ENCODE assay signal across 1 cellular context in the genomic region with DNA sequence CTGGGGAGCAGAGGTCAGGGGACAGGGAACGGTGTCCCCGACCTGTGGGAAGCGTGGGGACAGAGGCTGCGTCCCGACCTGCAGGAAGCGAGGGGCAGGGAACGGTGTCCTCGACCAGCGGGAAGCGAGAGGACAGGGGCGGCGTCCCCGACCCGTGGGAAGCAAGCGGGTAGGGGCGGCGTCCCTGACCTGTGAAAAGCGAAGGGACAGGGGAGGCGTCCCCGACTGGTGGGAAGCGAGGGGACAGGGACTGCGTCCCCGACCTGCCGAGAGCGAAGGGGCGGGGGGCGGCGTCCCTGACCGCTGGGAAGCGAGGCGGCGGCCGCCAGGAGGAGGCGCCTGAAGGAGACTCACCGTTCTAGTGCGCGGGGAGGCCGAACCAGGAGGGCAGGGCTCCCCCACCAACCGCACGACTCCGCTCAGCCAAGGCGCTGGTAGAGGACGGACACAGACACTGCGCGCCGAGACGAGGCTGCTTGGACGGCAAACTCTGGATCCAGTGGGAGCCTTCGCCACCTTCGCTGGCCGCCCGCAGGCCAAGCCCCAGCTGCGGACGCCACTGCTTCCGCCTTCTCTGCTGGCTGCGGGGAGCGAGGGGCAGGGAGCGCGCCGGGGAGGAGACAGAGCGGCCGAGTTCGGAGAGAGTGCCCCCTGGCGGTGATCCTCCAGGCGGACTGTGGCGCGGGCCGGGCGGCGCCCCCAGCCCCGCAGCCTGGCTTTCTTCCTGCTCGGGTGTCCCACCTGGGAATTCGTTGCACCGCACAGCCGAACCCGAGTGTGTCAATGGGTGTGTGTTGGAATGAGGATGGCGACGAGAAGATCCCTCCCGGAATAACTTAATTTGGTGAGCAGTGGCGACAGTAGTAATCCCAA.
A peak's percentile ranks its signal among the peaks of the same experiment; 100 is the strongest.
TF ChIP-seq lines count a peak whose summit lies in the region.

A gene with protein sequence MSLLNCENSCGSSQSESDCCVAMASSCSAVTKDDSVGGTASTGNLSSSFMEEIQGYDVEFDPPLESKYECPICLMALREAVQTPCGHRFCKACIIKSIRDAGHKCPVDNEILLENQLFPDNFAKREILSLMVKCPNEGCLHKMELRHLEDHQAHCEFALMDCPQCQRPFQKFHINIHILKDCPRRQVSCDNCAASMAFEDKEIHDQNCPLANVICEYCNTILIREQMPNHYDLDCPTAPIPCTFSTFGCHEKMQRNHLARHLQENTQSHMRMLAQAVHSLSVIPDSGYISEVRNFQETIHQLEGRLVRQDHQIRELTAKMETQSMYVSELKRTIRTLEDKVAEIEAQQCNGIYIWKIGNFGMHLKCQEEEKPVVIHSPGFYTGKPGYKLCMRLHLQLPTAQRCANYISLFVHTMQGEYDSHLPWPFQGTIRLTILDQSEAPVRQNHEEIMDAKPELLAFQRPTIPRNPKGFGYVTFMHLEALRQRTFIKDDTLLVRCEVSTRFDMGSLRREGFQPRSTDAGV (minus strand): TSS at position 579 of the 873 bp plus-strand sequence. CDS start 8,757 bp downstream, outside the sequence.

TF ChIP-seq in K562, 482 proteins besides CTCF, POLR2A, EP300 and RAD21 (continued from another document and continues in another):
- TF ChIP-seq ZNF398 (CRISPR knock-in tag; IDR thresholded peaks at IDR 0.05) (no peak), ZKSCAN8 (CRISPR knock-in tag; IDR thresholded peaks at IDR 0.05) (no peak), BCL6 (CRISPR knock-in tag; IDR thresholded peaks at IDR 0.05) (no peak), CTBP1 (IDR thresholded peaks at IDR 0.05; ENCODE audit: borderline replicate concordance) (peak; percentile 89), ZFP36 (IDR thresholded peaks at IDR 0.05; ENCODE audit: low read depth, low read length, partially characterized antibody) (peak; percentile 58), ZNF77 (CRISPR knock-in tag; IDR thresholded peaks at IDR 0.05) (no peak), HDAC6 (IDR thresholded peaks at IDR 0.05; ENCODE audit: low read depth, low read length) (no peak), SMAD4 (CRISPR knock-in tag; conservative IDR thresholded peaks at IDR 0.05) (peak; percentile 80), PRMT5 (CRISPR knock-in tag; IDR thresholded peaks at IDR 0.05) (0 out of 2 replicates have a peak, but pooled peaks have one; percentile 21), POLR2H (tag; IDR thresholded peaks at IDR 0.05; ENCODE audit: low read depth) (0 out of 2 replicates have a peak, but pooled peaks have one; percentile 24), CCNT2 (IDR thresholded peaks at IDR 0.05; ENCODE audit: borderline replicate concordance, extremely low read depth, insufficient read length, low read depth, low read length) (peak; percentile 76), MCM3 (IDR thresholded peaks at IDR 0.05) (no peak), HCFC1 (IDR thresholded peaks at IDR 0.05; ENCODE audit: low read depth, low read length) (peak; percentile 70), BRD9 (IDR thresholded peaks at IDR 0.05; ENCODE audit: low read depth, partially characterized antibody) (peak; percentile 30), TAF7 (tag; IDR thresholded peaks at IDR 0.05) (peak; percentile 82), PRPF4 (IDR thresholded peaks at IDR 0.05; ENCODE audit: insufficient read depth, low read depth, low read length, poor library complexity, severe bottlenecking) (peak; percentile 43), EP400 (IDR thresholded peaks at IDR 0.05) (peak; percentile 90), RBBP5 (IDR thresholded peaks at IDR 0.05; ENCODE audit: borderline replicate concordance, insufficient read depth, low read length, poor library complexity, severe bottlenecking) (peak; percentile 94), TAF15 (IDR thresholded peaks at IDR 0.05; ENCODE audit: low read depth, low read length) (no peak), HMG20A (CRISPR knock-in tag; conservative IDR thresholded peaks at IDR 0.05) (no peak), NEUROD1 (IDR thresholded peaks at IDR 0.05; ENCODE audit: borderline replicate concordance, low read depth, low read length, partially characterized antibody) (peak; percentile 15), NFIX (CRISPR knock-in tag; IDR thresholded peaks at IDR 0.05; ENCODE audit: low read depth) (no peak), FUS (optimal IDR thresholded peaks at IDR 0.05; ENCODE audit: low read depth, low read length) (peak; percentile 63), HINFP (tag; conservative IDR thresholded peaks at IDR 0.05; ENCODE audit: low read depth) (peak; percentile 94), BRF2 (IDR thresholded peaks at IDR 0.05; ENCODE audit: borderline replicate concordance, insufficient read depth, insufficient read length) (no peak), E2F4 (CRISPR knock-in tag; IDR thresholded peaks at IDR 0.05; ENCODE audit: low read depth) (no peak), SMC3 (conservative IDR thresholded peaks at IDR 0.05; ENCODE audit: insufficient read depth, low read depth, low read length) (0 out of 2 replicates have a peak, but pooled peaks have one; percentile 30), CBX3 (IDR thresholded peaks at IDR 0.05; ENCODE audit: borderline replicate concordance in 1 of 2, low read length in 2 of 2) (peak in 1 of 2 experiments; percentile 21; a peak in 1 of 3 replicates), ZNF384 (IDR thresholded peaks at IDR 0.05; ENCODE audit: low read depth, low read length) (0 out of 2 replicates have a peak, but pooled peaks have one; percentile 26), TBP (optimal IDR thresholded peaks at IDR 0.05; ENCODE audit: low read depth, low read length) (peak; percentile 77), CBX8 (IDR thresholded peaks at IDR 0.05; ENCODE audit: borderline replicate concordance, extremely low read depth, low read depth, low read length, poor library complexity, severe bottlenecking) (no peak)
- TF ChIP-seq, protein P1, sequence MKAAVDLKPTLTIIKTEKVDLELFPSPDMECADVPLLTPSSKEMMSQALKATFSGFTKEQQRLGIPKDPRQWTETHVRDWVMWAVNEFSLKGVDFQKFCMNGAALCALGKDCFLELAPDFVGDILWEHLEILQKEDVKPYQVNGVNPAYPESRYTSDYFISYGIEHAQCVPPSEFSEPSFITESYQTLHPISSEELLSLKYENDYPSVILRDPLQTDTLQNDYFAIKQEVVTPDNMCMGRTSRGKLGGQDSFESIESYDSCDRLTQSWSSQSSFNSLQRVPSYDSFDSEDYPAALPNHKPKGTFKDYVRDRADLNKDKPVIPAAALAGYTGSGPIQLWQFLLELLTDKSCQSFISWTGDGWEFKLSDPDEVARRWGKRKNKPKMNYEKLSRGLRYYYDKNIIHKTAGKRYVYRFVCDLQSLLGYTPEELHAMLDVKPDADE (conservative IDR thresholded peaks at IDR 0.05; ENCODE audit: control insufficient read depth, low read depth, low read length), result 0 out of 2 replicates have a peak, but pooled peaks have one; percentile 58
- TF ChIP-seq, protein P2, sequence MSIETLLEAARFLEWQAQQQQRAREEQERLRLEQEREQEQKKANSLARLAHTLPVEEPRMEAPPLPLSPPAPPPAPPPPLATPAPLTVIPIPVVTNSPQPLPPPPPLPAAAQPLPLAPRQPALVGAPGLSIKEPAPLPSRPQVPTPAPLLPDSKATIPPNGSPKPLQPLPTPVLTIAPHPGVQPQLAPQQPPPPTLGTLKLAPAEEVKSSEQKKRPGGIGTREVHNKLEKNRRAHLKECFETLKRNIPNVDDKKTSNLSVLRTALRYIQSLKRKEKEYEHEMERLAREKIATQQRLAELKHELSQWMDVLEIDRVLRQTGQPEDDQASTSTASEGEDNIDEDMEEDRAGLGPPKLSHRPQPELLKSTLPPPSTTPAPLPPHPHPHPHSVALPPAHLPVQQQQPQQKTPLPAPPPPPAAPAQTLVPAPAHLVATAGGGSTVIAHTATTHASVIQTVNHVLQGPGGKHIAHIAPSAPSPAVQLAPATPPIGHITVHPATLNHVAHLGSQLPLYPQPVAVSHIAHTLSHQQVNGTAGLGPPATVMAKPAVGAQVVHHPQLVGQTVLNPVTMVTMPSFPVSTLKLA (conservative IDR thresholded peaks at IDR 0.05), result peak; percentile 74 to 87; a peak in 3 of 4 replicates
- TF ChIP-seq, protein P3, sequence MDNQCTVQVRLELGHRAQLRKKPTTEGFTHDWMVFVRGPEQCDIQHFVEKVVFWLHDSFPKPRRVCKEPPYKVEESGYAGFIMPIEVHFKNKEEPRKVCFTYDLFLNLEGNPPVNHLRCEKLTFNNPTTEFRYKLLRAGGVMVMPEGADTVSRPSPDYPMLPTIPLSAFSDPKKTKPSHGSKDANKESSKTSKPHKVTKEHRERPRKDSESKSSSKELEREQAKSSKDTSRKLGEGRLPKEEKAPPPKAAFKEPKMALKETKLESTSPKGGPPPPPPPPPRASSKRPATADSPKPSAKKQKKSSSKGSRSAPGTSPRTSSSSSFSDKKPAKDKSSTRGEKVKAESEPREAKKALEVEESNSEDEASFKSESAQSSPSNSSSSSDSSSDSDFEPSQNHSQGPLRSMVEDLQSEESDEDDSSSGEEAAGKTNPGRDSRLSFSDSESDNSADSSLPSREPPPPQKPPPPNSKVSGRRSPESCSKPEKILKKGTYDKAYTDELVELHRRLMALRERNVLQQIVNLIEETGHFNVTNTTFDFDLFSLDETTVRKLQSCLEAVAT (IDR thresholded peaks at IDR 0.05), result peak in 1 of 2 experiments; percentile 37; a peak in 2 of 4 replicates
- TF ChIP-seq, protein P4, sequence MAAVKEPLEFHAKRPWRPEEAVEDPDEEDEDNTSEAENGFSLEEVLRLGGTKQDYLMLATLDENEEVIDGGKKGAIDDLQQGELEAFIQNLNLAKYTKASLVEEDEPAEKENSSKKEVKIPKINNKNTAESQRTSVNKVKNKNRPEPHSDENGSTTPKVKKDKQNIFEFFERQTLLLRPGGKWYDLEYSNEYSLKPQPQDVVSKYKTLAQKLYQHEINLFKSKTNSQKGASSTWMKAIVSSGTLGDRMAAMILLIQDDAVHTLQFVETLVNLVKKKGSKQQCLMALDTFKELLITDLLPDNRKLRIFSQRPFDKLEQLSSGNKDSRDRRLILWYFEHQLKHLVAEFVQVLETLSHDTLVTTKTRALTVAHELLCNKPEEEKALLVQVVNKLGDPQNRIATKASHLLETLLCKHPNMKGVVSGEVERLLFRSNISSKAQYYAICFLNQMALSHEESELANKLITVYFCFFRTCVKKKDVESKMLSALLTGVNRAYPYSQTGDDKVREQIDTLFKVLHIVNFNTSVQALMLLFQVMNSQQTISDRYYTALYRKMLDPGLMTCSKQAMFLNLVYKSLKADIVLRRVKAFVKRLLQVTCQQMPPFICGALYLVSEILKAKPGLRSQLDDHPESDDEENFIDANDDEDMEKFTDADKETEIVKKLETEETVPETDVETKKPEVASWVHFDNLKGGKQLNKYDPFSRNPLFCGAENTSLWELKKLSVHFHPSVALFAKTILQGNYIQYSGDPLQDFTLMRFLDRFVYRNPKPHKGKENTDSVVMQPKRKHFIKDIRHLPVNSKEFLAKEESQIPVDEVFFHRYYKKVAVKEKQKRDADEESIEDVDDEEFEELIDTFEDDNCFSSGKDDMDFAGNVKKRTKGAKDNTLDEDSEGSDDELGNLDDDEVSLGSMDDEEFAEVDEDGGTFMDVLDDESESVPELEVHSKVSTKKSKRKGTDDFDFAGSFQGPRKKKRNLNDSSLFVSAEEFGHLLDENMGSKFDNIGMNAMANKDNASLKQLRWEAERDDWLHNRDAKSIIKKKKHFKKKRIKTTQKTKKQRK (IDR thresholded peaks at IDR 0.05; ENCODE audit: borderline replicate concordance, low read depth, low read length), result no peak
